In genomic region chr6:32293695-32294094, GRCh38 we compare ENCODE assay signal across 18 cellular contexts.
A peak's percentile ranks its signal among the peaks of the same experiment; 100 is the strongest.
DNase-seq lines count a peak whose midpoint lies in the region; ATAC-seq and TF ChIP-seq lines count a peak whose summit lies in the region.
"Had no signal": no experiment of that assay in that cellular context is flagged by ENCODE, and none has a peak within 500 bp of the region (broad histone marks: within the 10 kb centered on the region; RNA-seq: fewer than 3 reads in every experiment).

No MANE protein-coding gene starts in this region.

- no peaks in the 10 kb centered on the region; the same call in 1 of the 2 replicates for H3K4me1 ChIP-seq in HEK293 (ENCODE audit: control insufficient read depth, insufficient read depth, low read length)
- H3K4me1 ChIP-seq: BE2C, Caco-2 had no signal

- peaks cover 29% of the 10 kb centered on the region for H3K4me1 Mint-ChIP-seq in dendritic cell treated with granulocyte-macrophage colony-stimulating factor and Interleukin-4, amounts not matched to agents 40 ng/mL and 50 ng/mL, for 4 days (ENCODE audit: low read depth)

- H3K27ac Mint-ChIP-seq in dendritic cell treated with granulocyte-macrophage colony-stimulating factor and Interleukin-4, amounts not matched to agents 40 ng/mL and 50 ng/mL, for 4 days: peak overlapping the region; percentile 36
- H3K27ac Mint-ChIP-seq: CD14-positive monocyte; CD4-positive, alpha-beta T cell; CD8-positive, alpha-beta T cell had no signal

- intact Hi-C loops in dendritic cell treated with granulocyte-macrophage colony-stimulating factor and Interleukin-4, amounts not matched to agents 40 ng/mL and 50 ng/mL, for 4 days (cut with micrococcal nuclease): loop anchor here (5.0 kb wide), 1 partner anchor 41 kb away; no protein-coding TSS in a partner anchor

- peak; percentile 14 for DNase-seq in CD1c-positive myeloid dendritic cell (ENCODE audit: extremely low spot score)
- DNase-seq in NCI-H2227 (lab: John Stamatoyannopoulos, UW; ENCODE audit: unreplicated experiment): no peak
- DNase-seq in SIG-M5 (lab: John Stamatoyannopoulos, UW): no peak
- DNase-seq: 8988T; ACHN; BE2C; C1 segment of cervical spinal cord; Caco-2; Calu3; CD4-positive, alpha-beta T cell; CD8-positive, alpha-beta T cell; DMS79 treated with DMSO at 0.1 percent for 48 hours; GF-D8 had no signal

- no peaks in the 10 kb centered on the region for H3K36me3 ChIP-seq in HEK293 (ENCODE audit: control insufficient read depth in 2 of 2, insufficient read depth in 1 of 2, low read length in 2 of 2)
- H3K36me3 ChIP-seq: BE2C, BLaER1 had no signal

- no peak overlapping the region for H3K4me3 Mint-ChIP-seq in dendritic cell treated with granulocyte-macrophage colony-stimulating factor and Interleukin-4, amounts not matched to agents 40 ng/mL and 50 ng/mL, for 4 days
- H3K4me3 Mint-ChIP-seq: CD14-positive monocyte; CD4-positive, alpha-beta T cell; CD8-positive, alpha-beta T cell had no signal

- peaks cover 8% of the 10 kb centered on the region for H3K9me3 Mint-ChIP-seq in dendritic cell treated with granulocyte-macrophage colony-stimulating factor and Interleukin-4, amounts not matched to agents 40 ng/mL and 50 ng/mL, for 4 days
- H3K9me3 Mint-ChIP-seq: CD14-positive monocyte; CD4-positive, alpha-beta T cell; CD8-positive, alpha-beta T cell had no signal

- peaks cover 18% of the 10 kb centered on the region for H3K27me3 Mint-ChIP-seq in dendritic cell treated with granulocyte-macrophage colony-stimulating factor and Interleukin-4, amounts not matched to agents 40 ng/mL and 50 ng/mL, for 4 days

- H3K4me3 ChIP-seq in HEK293 (ENCODE audit: low read depth, low read length): no peak overlapping the region
- H3K4me3 ChIP-seq: BLaER1 had no signal

- TF ChIP-seq CTCF in HEK293 (tag by site-specific recombination; IDR thresholded peaks at IDR 0.05): no peak

- POLR2A ChIA-PET in HEK293 (lab: Yijun Ruan, JAX): interaction anchor here (0.8 kb wide), 1 partner anchor 14 kb away, joined by 3 read pairs; no protein-coding TSS in a partner anchor

- H3K36me3 Mint-ChIP-seq in dendritic cell treated with granulocyte-macrophage colony-stimulating factor and Interleukin-4, amounts not matched to agents 40 ng/mL and 50 ng/mL, for 4 days (ENCODE audit: low read depth): no peaks in the 10 kb centered on the region
- H3K36me3 Mint-ChIP-seq: CD14-positive monocyte; CD8-positive, alpha-beta T cell had no signal

- no peak for ATAC-seq in HG03469 (IDR thresholded peaks at IDR 0.05; ENCODE audit: unreplicated experiment)
- ATAC-seq: CD8-positive, alpha-beta T cell had no signal

- CTCF ChIA-PET in HEK293 (lab: Yijun Ruan, JAX): no interaction called here

- H3K9me3 ChIP-seq in HEK293 (ENCODE audit: control insufficient read depth, insufficient read depth, low read depth, low read length): no peaks in the 10 kb centered on the region
- H3K9me3 ChIP-seq: BE2C, BLaER1, Caco-2 had no signal

- no peak overlapping the region for H3K27ac ChIP-seq in HEK293 (ENCODE audit: extremely low read depth, low read depth, low read length)
- H3K27ac ChIP-seq: BLaER1 had no signal

TF ChIP-seq in HEK293, 187 proteins besides CTCF, POLR2A, EP300 and RAD21:
- TF ChIP-seq ZNF121 (tag by site-specific recombination; IDR thresholded peaks at IDR 0.05) (no peak), ZEB2 (tag by site-specific recombination; IDR thresholded peaks at IDR 0.05) (no peak), AEBP2 (tag by site-specific recombination; IDR thresholded peaks at IDR 0.05; ENCODE audit: borderline replicate concordance) (no peak)
- TF ChIP-seq, protein P1, sequence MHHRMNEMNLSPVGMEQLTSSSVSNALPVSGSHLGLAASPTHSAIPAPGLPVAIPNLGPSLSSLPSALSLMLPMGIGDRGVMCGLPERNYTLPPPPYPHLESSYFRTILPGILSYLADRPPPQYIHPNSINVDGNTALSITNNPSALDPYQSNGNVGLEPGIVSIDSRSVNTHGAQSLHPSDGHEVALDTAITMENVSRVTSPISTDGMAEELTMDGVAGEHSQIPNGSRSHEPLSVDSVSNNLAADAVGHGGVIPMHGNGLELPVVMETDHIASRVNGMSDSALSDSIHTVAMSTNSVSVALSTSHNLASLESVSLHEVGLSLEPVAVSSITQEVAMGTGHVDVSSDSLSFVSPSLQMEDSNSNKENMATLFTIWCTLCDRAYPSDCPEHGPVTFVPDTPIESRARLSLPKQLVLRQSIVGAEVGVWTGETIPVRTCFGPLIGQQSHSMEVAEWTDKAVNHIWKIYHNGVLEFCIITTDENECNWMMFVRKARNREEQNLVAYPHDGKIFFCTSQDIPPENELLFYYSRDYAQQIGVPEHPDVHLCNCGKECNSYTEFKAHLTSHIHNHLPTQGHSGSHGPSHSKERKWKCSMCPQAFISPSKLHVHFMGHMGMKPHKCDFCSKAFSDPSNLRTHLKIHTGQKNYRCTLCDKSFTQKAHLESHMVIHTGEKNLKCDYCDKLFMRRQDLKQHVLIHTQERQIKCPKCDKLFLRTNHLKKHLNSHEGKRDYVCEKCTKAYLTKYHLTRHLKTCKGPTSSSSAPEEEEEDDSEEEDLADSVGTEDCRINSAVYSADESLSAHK (tag by site-specific recombination; IDR thresholded peaks at IDR 0.05): no peak
- TF ChIP-seq, protein P2, sequence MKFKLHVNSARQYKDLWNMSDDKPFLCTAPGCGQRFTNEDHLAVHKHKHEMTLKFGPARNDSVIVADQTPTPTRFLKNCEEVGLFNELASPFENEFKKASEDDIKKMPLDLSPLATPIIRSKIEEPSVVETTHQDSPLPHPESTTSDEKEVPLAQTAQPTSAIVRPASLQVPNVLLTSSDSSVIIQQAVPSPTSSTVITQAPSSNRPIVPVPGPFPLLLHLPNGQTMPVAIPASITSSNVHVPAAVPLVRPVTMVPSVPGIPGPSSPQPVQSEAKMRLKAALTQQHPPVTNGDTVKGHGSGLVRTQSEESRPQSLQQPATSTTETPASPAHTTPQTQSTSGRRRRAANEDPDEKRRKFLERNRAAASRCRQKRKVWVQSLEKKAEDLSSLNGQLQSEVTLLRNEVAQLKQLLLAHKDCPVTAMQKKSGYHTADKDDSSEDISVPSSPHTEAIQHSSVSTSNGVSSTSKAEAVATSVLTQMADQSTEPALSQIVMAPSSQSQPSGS (tag by site-specific recombination; IDR thresholded peaks at IDR 0.05; ENCODE audit: low read depth): peak; percentile 39; the same call in 1 of the 2 replicates
